In genomic region chr2:26477911-26478253, GRCh38 we compare ENCODE assay signal across 9 cellular contexts. TPM values are rescaled to one million over a fixed set of nuclear protein-coding genes. Genes with fewer than 3 reads are reported as not detected.
DNase-seq lines count a peak whose midpoint lies in the region; ATAC-seq and TF ChIP-seq lines count a peak whose summit lies in the region.
"Had no signal": no experiment of that assay in that cellular context is flagged by ENCODE, and none has a peak within 500 bp of the region (broad histone marks: within the 10 kb centered on the region; RNA-seq: fewer than 3 reads in every experiment).

OTOF (minus strand) TSS chr2:26478124.

- no peaks in the 10 kb centered on the region for H3K27me3 ChIP-seq in right atrium auricular region
- H3K27me3 ChIP-seq in colonic mucosa = no peaks in the 10 kb centered on the region

- no peaks in the 10 kb centered on the region for H3K36me3 Mint-ChIP-seq in activated naive CD4-positive, alpha-beta T cell treated with anti-CD3 and anti-CD28 coated beads, Interleukin-2, amount 50 U/mL, for 72 hours

- in situ Hi-C loops in GM13976 (cut with MboI; ENCODE audit: low sequenced_read_pairs, unreplicated experiment) = no loop called here

- DNase-seq in Right ventricle myocardium inferior (ENCODE audit: missing footprints) (peak; percentile 73), cardiac septum (ENCODE audit: low spot score) (no peak), right atrium auricular region (ENCODE audit: low spot score) (peak; percentile 75), mesenteric fat pad (ENCODE audit: low spot score) (no peak), HT-29 (ENCODE audit: low spot score) (no peak), GM13976 (ENCODE audit: low spot score) (no peak), colonic mucosa (no peak)
- no peak for DNase-seq in activated naive CD4-positive, alpha-beta T cell treated with anti-CD3 and anti-CD28 coated beads, Interleukin-2, amount 50 U/mL, for 72 hours (ENCODE audit: low spot score in 2 of 2)

- H3K9me3 ChIP-seq in right atrium auricular region (no peaks in the 10 kb centered on the region), colonic mucosa (no peaks in the 10 kb centered on the region)

- no peak within 1 kb of the TSS for H3K27ac ChIP-seq in right atrium auricular region
- no peak within 1 kb of the TSS for H3K27ac ChIP-seq in colonic mucosa

- H3K4me1 ChIP-seq in right atrium auricular region (no peaks in the 10 kb centered on the region), colonic mucosa (no peaks in the 10 kb centered on the region)

- no peak within 1 kb of the TSS for H3K9ac ChIP-seq in colonic mucosa (ENCODE audit: low read depth in 2 of 2, low read length in 2 of 2)

- H3K36me3 ChIP-seq in right atrium auricular region = no peaks in the 10 kb centered on the region
- H3K36me3 ChIP-seq in colonic mucosa = no peaks in the 10 kb centered on the region

- no peaks in the 10 kb centered on the region for H3K9me3 Mint-ChIP-seq in activated naive CD4-positive, alpha-beta T cell treated with anti-CD3 and anti-CD28 coated beads, Interleukin-2, amount 50 U/mL, for 72 hours

- intact Hi-C loops in Right ventricle myocardium inferior (cut with DNase I) = no loop called here
- intact Hi-C loops in cardiac septum (cut with DNase I) = no loop called here
- intact Hi-C loops in colonic mucosa (cut with DNase I) = no loop called here

- peak; percentile 91 for ATAC-seq in Right ventricle myocardium inferior
- ATAC-seq in activated naive CD4-positive, alpha-beta T cell treated with anti-CD3 and anti-CD28 coated beads, Interleukin-2, amount 50 U/mL, for 72 hours = peak; percentile 8 to 21

- no peak within 1 kb of the TSS for H3K4me3 ChIP-seq in right atrium auricular region
- no peak within 1 kb of the TSS for H3K4me3 ChIP-seq in colonic mucosa

- peak within 1 kb of the TSS in 1 of 2 donors; percentile 5 for H3K27ac Mint-ChIP-seq in activated naive CD4-positive, alpha-beta T cell treated with anti-CD3 and anti-CD28 coated beads, Interleukin-2, amount 50 U/mL, for 72 hours

- TF ChIP-seq CTCF in right atrium auricular region (IDR thresholded peaks at IDR 0.05) (no peak), GM13976 (IDR thresholded peaks at IDR 0.05; ENCODE audit: borderline replicate concordance, control extremely low read depth, extremely low read depth, insufficient read depth, missing control alignments) (no peak), colonic mucosa (IDR thresholded peaks at IDR 0.05) (no peak)

RNA-seq across cellular contexts. Expression of gene OTOF, which starts in this region (rescaled TPM):
- 0.08 TPM for total RNA-seq in Right ventricle myocardium inferior
- total RNA-seq in cardiac septum = not detected
- total RNA-seq in activated naive CD4-positive, alpha-beta T cell treated with anti-CD3 and anti-CD28 coated beads, Interleukin-2, amount 50 U/mL, for 72 hours = 1 to 10 TPM in 1 of 2 donors, under 1 TPM in 1; 0.16 to 2.7 TPM
- under 1 TPM; 0.08 to 0.33 TPM for total RNA-seq in right atrium auricular region
- 0.26 TPM for total RNA-seq in mesenteric fat pad
- under 0.01 TPM in 1 of 2 replicates, not detected in the other for total RNA-seq in HT-29 (2014; rRNA removed; shearing (Covaris generic))
- not detected for total RNA-seq in colonic mucosa
- total RNA-seq: kidney epithelial cell had no signal

Comparison
In these comparisons a context has a peak if more than half of its experiments do, and no peak if none do; other contexts are left out.
1. Peak in DNase-seq and ATAC-seq in Right ventricle myocardium inferior; RNA of the gene not detected or under 1 TPM.
2. Peak in DNase-seq in right atrium auricular region; RNA of the gene not detected or under 1 TPM.